Comparison of ENCODE assay signal across 8 cellular contexts in the genomic region with DNA sequence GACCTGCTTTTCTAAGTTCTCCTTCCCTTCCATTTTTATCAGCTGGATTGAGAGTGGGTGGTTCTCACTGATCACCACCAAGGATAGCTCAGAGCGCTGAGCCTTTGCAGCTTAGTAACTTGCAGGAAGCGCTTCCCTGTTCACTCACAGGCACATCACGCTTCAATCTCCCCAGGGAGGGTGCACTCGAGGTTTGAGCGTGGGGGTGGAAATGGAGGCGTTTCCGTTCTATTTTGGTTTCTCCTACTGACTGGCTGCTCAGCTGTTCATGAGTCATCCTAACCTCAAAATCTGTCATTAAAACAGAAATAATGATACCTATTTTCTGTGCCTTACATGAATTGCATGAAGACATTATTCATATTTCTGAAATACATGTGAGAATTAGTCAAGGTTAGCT.
DNase-seq lines count a peak whose midpoint lies in the region; ATAC-seq and TF ChIP-seq lines count a peak whose summit lies in the region.

No MANE protein-coding gene starts in this region.

- H3K4me1 Mint-ChIP-seq in natural killer cell treated with Interleukin-12 subunit alpha and Interleukin-12 subunit beta and Interleukin-15 and Interleukin-18, amount 100 ng/mL, for 72 hours (ENCODE audit: low read depth in 2 of 2): peaks cover 18% of the 10 kb centered on the region in 2 donors

- no peaks in the 10 kb centered on the region for H3K36me3 Mint-ChIP-seq in natural killer cell treated with Interleukin-12 subunit alpha and Interleukin-12 subunit beta and Interleukin-15 and Interleukin-18, amount 100 ng/mL, for 72 hours

- TF ChIP-seq EP300 in stomach (IDR thresholded peaks at IDR 0.05): no peak

- H3K4me3 ChIP-seq in esophagus squamous epithelium (no peak overlapping the region), stomach (no peak overlapping the region)

- TF ChIP-seq CTCF in AG09319 (IDR thresholded peaks at IDR 0.05; ENCODE audit: low read depth, low read length): no peak
- TF ChIP-seq CTCF in esophagus squamous epithelium (IDR thresholded peaks at IDR 0.05): no peak
- TF ChIP-seq CTCF in stomach (IDR thresholded peaks at IDR 0.05): no peak

- DNase-seq in AG09319 (ENCODE audit: extremely low read depth, low read depth): peak; percentile 78
- peak; percentile 22 for DNase-seq in NCI-H526 treated with DMSO at 0.1 percent for 48 hours (lab: John Stamatoyannopoulos, UW)
- DNase-seq in activated CD8-positive, alpha-beta memory T cell treated with anti-CD3 and anti-CD28 coated beads for 48 hours (ENCODE audit: low read depth in 2 of 3, low spot score in 2 of 3): peak; percentile 17 to 46 (median 30)
- DNase-seq in esophagus squamous epithelium (lab: John Stamatoyannopoulos, UW): peak; percentile 4
- DNase-seq in natural killer cell treated with Interleukin-12 subunit alpha and Interleukin-12 subunit beta and Interleukin-15 and Interleukin-18, amount 100 ng/mL, for 72 hours (ENCODE audit: low spot score): peak; percentile 78
- DNase-seq in stomach: peak; percentile 33

- H3K27ac Mint-ChIP-seq in natural killer cell treated with Interleukin-12 subunit alpha and Interleukin-12 subunit beta and Interleukin-15 and Interleukin-18, amount 100 ng/mL, for 72 hours: peak overlapping the region; percentile 26 to 74

- peaks cover 0 to under 1% of the 10 kb centered on the region in 2 donors for H3K27me3 Mint-ChIP-seq in natural killer cell treated with Interleukin-12 subunit alpha and Interleukin-12 subunit beta and Interleukin-15 and Interleukin-18, amount 100 ng/mL, for 72 hours

- no peaks in the 10 kb centered on the region for H3K27me3 ChIP-seq in esophagus squamous epithelium
- H3K27me3 ChIP-seq in stomach: no peaks in the 10 kb centered on the region

- 2 to 4% methylated on average over 7 of the region's 7 CpGs for WGBS in esophagus squamous epithelium, 2 donors
- WGBS in stomach, 5 donors: 18 to 28% (median 21%) methylated on average over 7 of the region's 7 CpGs

- no peaks in the 10 kb centered on the region for H3K9me3 Mint-ChIP-seq in natural killer cell treated with Interleukin-12 subunit alpha and Interleukin-12 subunit beta and Interleukin-15 and Interleukin-18, amount 100 ng/mL, for 72 hours

- peak overlapping the region; percentile 55 for H3K4me3 Mint-ChIP-seq in natural killer cell treated with Interleukin-12 subunit alpha and Interleukin-12 subunit beta and Interleukin-15 and Interleukin-18, amount 100 ng/mL, for 72 hours

- no peaks in the 10 kb centered on the region for H3K9me3 ChIP-seq in esophagus squamous epithelium
- H3K9me3 ChIP-seq in stomach: no peaks in the 10 kb centered on the region

- intact Hi-C loops in esophagus squamous epithelium (cut with DNase I): no loop called here
- intact Hi-C loops in stomach (cut with DNase I; ENCODE audit: low total_unique reads): no loop called here

- H3K27ac ChIP-seq in esophagus squamous epithelium (no peak overlapping the region), stomach (peak overlapping the region in 2 of 5 donors; percentile 20 to 24)

- H3K4me1 ChIP-seq in esophagus squamous epithelium: peaks cover 0 to 19% (median 0%) of the 10 kb centered on the region in 3 donors
- peaks cover 0 to 31% (median 17%) of the 10 kb centered on the region in 4 donors for H3K4me1 ChIP-seq in stomach

- H3K36me3 ChIP-seq in esophagus squamous epithelium (no peaks in the 10 kb centered on the region), stomach (no peaks in the 10 kb centered on the region)

- TF ChIP-seq POLR2A in esophagus squamous epithelium (IDR thresholded peaks at IDR 0.05) (no peak), stomach (IDR thresholded peaks at IDR 0.05) (no peak)

- peak; percentile 98 for ATAC-seq in GM18907 (IDR thresholded peaks at IDR 0.05; ENCODE audit: unreplicated experiment)
- peak; percentile 99 for ATAC-seq in HG03066 (IDR thresholded peaks at IDR 0.05; ENCODE audit: low read depth, unreplicated experiment)
- peak; percentile 94 to 96 for ATAC-seq in natural killer cell treated with Interleukin-12 subunit alpha and Interleukin-12 subunit beta and Interleukin-15 and Interleukin-18, amount 100 ng/mL, for 72 hours

Comparison
In these comparisons a context has a peak if more than half of its experiments do, and no peak if none do; other contexts are left out.
1. DNase-seq: peak in every context shown above with its lines; median percentile 78 in AG09319; 78 in natural killer cell treated with Interleukin-12 subunit alpha and Interleukin-12 subunit beta and Interleukin-15 and Interleukin-18, amount 100 ng/mL, for 72 hours; 33 in stomach; 30 in activated CD8-positive, alpha-beta memory T cell treated with anti-CD3 and anti-CD28 coated beads for 48 hours; 22 in NCI-H526 treated with DMSO at 0.1 percent for 48 hours; 4 in esophagus squamous epithelium.